Comparison of ENCODE assay signal across 9 cellular contexts in the genomic region with DNA sequence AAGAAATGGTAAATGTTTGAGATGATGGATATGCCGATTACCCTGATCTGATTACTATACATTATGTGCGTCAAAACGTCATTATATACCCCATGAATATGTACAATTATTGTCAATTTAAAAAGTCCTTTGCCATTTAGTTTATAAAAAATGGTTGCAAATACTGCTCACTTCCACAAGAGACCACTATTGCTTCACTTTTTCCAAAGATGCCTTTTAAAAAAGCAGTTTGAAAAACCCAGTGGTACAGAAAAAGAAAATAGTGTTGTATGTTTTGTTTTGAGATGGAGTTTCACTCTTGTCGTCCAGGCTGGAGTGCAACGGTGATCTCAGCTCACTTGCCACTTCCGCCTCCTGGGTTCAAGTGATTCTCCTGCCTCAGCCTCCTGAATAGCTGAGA. TPM values are rescaled to one million over a fixed set of nuclear protein-coding genes. Genes with fewer than 3 reads are reported as not detected.
DNase-seq lines count a peak whose midpoint lies in the region; TF ChIP-seq lines count a peak whose summit lies in the region.
"Had no signal": no experiment of that assay in that cellular context is flagged by ENCODE, and none has a peak within 500 bp of the region (broad histone marks: within the 10 kb centered on the region; RNA-seq: fewer than 3 reads in every experiment).

No MANE protein-coding gene starts in this region.

- intact Hi-C loops in mammary epithelial cell (cut with micrococcal nuclease) (loop anchor here (5.0 to 10.0 kb wide), 3 partner anchors 78 to 1916 kb away; no protein-coding TSS in a partner anchor), Caco-2 (cut with micrococcal nuclease; ENCODE audit: unreplicated experiment) (loop anchor here (2.0 to 10.0 kb wide), 3 partner anchors 78 to 508 kb away; no protein-coding TSS in a partner anchor)
- intact Hi-C loops in activated naive CD4-positive, alpha-beta T cell treated with anti-CD3 and anti-CD28 coated beads for 36 hours (cut with micrococcal nuclease) = loop anchor here (1.0 to 5.0 kb wide), 5 partner anchors 72 to 1571 kb away; no protein-coding TSS in a partner anchor

- no peaks in the 10 kb centered on the region for H3K36me3 Mint-ChIP-seq in activated naive CD4-positive, alpha-beta T cell treated with anti-CD3 and anti-CD28 coated beads for 36 hours (ENCODE audit: low read depth)
- peaks cover 6% of the 10 kb centered on the region for H3K36me3 Mint-ChIP-seq in Caco-2 (ENCODE audit: insufficient read depth, unreplicated experiment)

- dilution Hi-C loops in mammary epithelial cell (cut with HindIII; ENCODE audit: low sequenced_read_pairs) = no loop called here

- BruUV-seq in mammary epithelial cell (replicated peaks; lab: Mats Ljungman, UMichigan) (no TSS peak), Caco-2 (replicated peaks; lab: Mats Ljungman, UMichigan) (no TSS peak)

- peak; percentile 17 for DNase-seq in NCI-H1105 treated with DMSO at 0.1 percent for 48 hours (lab: John Stamatoyannopoulos, UW)
- DNase-seq in NCI-H1105 (lab: John Stamatoyannopoulos, UW) = no peak
- DNase-seq in mammary epithelial cell = no peak
- DNase-seq in activated naive CD4-positive, alpha-beta T cell treated with anti-CD3 and anti-CD28 coated beads for 36 hours = no peak
- no peak for DNase-seq in activated CD4-positive, alpha-beta T cell treated with anti-CD3 and anti-CD28 coated beads, Interleukin-2, amount 50 U/mL, for 48 hours
- DNase-seq in Caco-2 = no peak

- CTCF ChIA-PET in mammary epithelial cell (lab: Charles Lee; ENCODE audit: low non-redundant PET) = no interaction called here
- CTCF ChIA-PET in activated naive CD4-positive, alpha-beta T cell treated with anti-CD3 and anti-CD28 coated beads for 36 hours (lab: Charles Lee) = interaction anchor here (1.4 kb wide), 1 partner anchor 90 kb away, joined by 5 read pairs; no protein-coding TSS in a partner anchor
- CTCF ChIA-PET in Caco-2 (lab: Charles Lee) = interaction anchor here (0.6 to 1.2 kb wide), 2 partner anchors 72 to 311 kb away, joined by 3 to 4 read pairs; no protein-coding TSS in a partner anchor

- no peak overlapping the region for H3K4me3 Mint-ChIP-seq in activated naive CD4-positive, alpha-beta T cell treated with anti-CD3 and anti-CD28 coated beads for 36 hours
- H3K4me3 Mint-ChIP-seq in Caco-2 (ENCODE audit: unreplicated experiment) = no peak overlapping the region
- H3K4me3 Mint-ChIP-seq: CD4-positive, alpha-beta memory T cell had no signal

- H3K27me3 Mint-ChIP-seq in activated naive CD4-positive, alpha-beta T cell treated with anti-CD3 and anti-CD28 coated beads for 36 hours (ENCODE audit: low read depth) = peaks cover 3% of the 10 kb centered on the region
- H3K27me3 Mint-ChIP-seq in Caco-2 (ENCODE audit: insufficient read depth, unreplicated experiment) = no peaks in the 10 kb centered on the region
- H3K27me3 Mint-ChIP-seq: CD4-positive, alpha-beta memory T cell had no signal

- H3K4me3 ChIP-seq in mammary epithelial cell (replicated peaks in 1 of 3; ENCODE audit: insufficient read depth in 1 of 3, low read depth in 2 of 3, low read length in 3 of 3) (no peak overlapping the region), parathyroid adenoma (ENCODE audit: low read depth, low read length) (no peak overlapping the region), Caco-2 (ENCODE audit: low read depth, low read length) (no peak overlapping the region)

- H3K79me2 ChIP-seq in mammary epithelial cell (ENCODE audit: insufficient read depth, low read length) (no peaks in the 10 kb centered on the region), parathyroid adenoma (no peaks in the 10 kb centered on the region)

- no peaks in the 10 kb centered on the region for H3K4me1 Mint-ChIP-seq in activated naive CD4-positive, alpha-beta T cell treated with anti-CD3 and anti-CD28 coated beads for 36 hours (ENCODE audit: low read depth)
- peaks cover 6% of the 10 kb centered on the region for H3K4me1 Mint-ChIP-seq in Caco-2 (ENCODE audit: low read depth, unreplicated experiment)

- H3K27ac Mint-ChIP-seq in activated naive CD4-positive, alpha-beta T cell treated with anti-CD3 and anti-CD28 coated beads for 36 hours = no peak overlapping the region
- no peak overlapping the region for H3K27ac Mint-ChIP-seq in Caco-2 (ENCODE audit: unreplicated experiment)
- H3K27ac Mint-ChIP-seq: CD4-positive, alpha-beta memory T cell had no signal

- in situ Hi-C loops in mammary epithelial cell (cut with MboI; ENCODE audit: low sequenced_read_pairs in 2 of 2) = no loop called here

- no peak overlapping the region for H3K27ac ChIP-seq in mammary epithelial cell (ENCODE audit: insufficient read depth, low read depth, low read length)
- H3K27ac ChIP-seq in parathyroid adenoma = no peak overlapping the region

- H3K9ac ChIP-seq in mammary epithelial cell (ENCODE audit: insufficient read depth, low read length) = no peak overlapping the region
- H3K9ac ChIP-seq in parathyroid adenoma = no peak overlapping the region

- TF ChIP-seq CTCF in LNCAP (IDR thresholded peaks at IDR 0.05) = peak; percentile 74
- peak; percentile 41 to 43 for TF ChIP-seq CTCF in mammary epithelial cell (conservative IDR thresholded peaks at IDR 0.05 in 1 of 2, IDR thresholded peaks at IDR 0.05 in 1 of 2; ENCODE audit: extremely low read depth in 1 of 2, insufficient read depth in 1 of 2, low read depth in 1 of 2, low read length in 2 of 2)
- peak; percentile 16 for TF ChIP-seq CTCF in parathyroid adenoma (IDR thresholded peaks at IDR 0.05)
- peak in 1 of 2 experiments; percentile 45 for TF ChIP-seq CTCF in Caco-2 (IDR thresholded peaks at IDR 0.05; ENCODE audit: insufficient read depth in 1 of 2, low read depth in 1 of 2, low read length in 1 of 2, severe bottlenecking in 1 of 2, unreplicated experiment in 1 of 2)

- WGBS in mammary epithelial cell (ENCODE audit: low coverage, missing lambda C conversion rate) = 33% methylated on average over 6 of the region's 6 CpGs

- no peak overlapping the region for H2AFZ ChIP-seq in mammary epithelial cell (ENCODE audit: low read depth, low read length)
- H2AFZ ChIP-seq in parathyroid adenoma = no peak overlapping the region

- no peaks in the 10 kb centered on the region for H3K9me3 Mint-ChIP-seq in activated naive CD4-positive, alpha-beta T cell treated with anti-CD3 and anti-CD28 coated beads for 36 hours
- no peaks in the 10 kb centered on the region for H3K9me3 Mint-ChIP-seq in Caco-2 (ENCODE audit: unreplicated experiment)
- H3K9me3 Mint-ChIP-seq: CD4-positive, alpha-beta memory T cell had no signal

- no peaks in the 10 kb centered on the region for H3K4me1 ChIP-seq in mammary epithelial cell (ENCODE audit: insufficient read depth, low read length)
- no peaks in the 10 kb centered on the region for H3K4me1 ChIP-seq in parathyroid adenoma
- no peaks in the 10 kb centered on the region for H3K4me1 ChIP-seq in Caco-2

- H3K27me3 ChIP-seq in mammary epithelial cell (ENCODE audit: insufficient read depth, low read length) (no peaks in the 10 kb centered on the region), parathyroid adenoma (ENCODE audit: control insufficient read depth, insufficient read depth, low read length) (no peaks in the 10 kb centered on the region), Caco-2 (replicated peaks; ENCODE audit: control insufficient read depth, insufficient read depth, low read length) (no peaks in the 10 kb centered on the region)

- H4K20me1 ChIP-seq in mammary epithelial cell (ENCODE audit: insufficient read depth, low read length) = no peaks in the 10 kb centered on the region

- H3K36me3 ChIP-seq in mammary epithelial cell (ENCODE audit: insufficient read depth, low read length) (no peaks in the 10 kb centered on the region), parathyroid adenoma (ENCODE audit: control insufficient read depth, insufficient read depth, low read length) (no peaks in the 10 kb centered on the region), Caco-2 (ENCODE audit: control insufficient read depth, insufficient read depth, low read length) (no peaks in the 10 kb centered on the region)

- H3K9me3 ChIP-seq in mammary epithelial cell (replicated peaks; ENCODE audit: insufficient read depth, low read length) (no peaks in the 10 kb centered on the region), parathyroid adenoma (ENCODE audit: control insufficient read depth, low read length) (no peaks in the 10 kb centered on the region), Caco-2 (no peaks in the 10 kb centered on the region)

- POLR2A ChIA-PET in Caco-2 (lab: Charles Lee) = no interaction called here

- H3K4me2 ChIP-seq in mammary epithelial cell (ENCODE audit: insufficient read depth, low read depth, low read length) = no peak overlapping the region
- no peak overlapping the region for H3K4me2 ChIP-seq in parathyroid adenoma (ENCODE audit: low read length)

RNA-seq across cellular contexts. Expression of a gene that starts 39.3 kb away (rescaled TPM):
- 10 to 100 TPM; 78.0 to 98.0 TPM for total RNA-seq in mammary epithelial cell
- 47.0 TPM for polyA plus RNA-seq in mammary epithelial cell
- 70.9 TPM for polyA minus RNA-seq in mammary epithelial cell
- total RNA-seq in activated naive CD4-positive, alpha-beta T cell treated with anti-CD3 and anti-CD28 coated beads for 36 hours = 100 to 1,000 TPM; 137 to 138 TPM
- total RNA-seq in Caco-2 (2022) = 42.6 and 51.3 TPM in 2 replicates
